ENCODE assay signal across 9 cellular contexts in genomic region chr12:47811070-47811391, GRCh38. TPM values are rescaled to one million over a fixed set of nuclear protein-coding genes. Genes with fewer than 3 reads are reported as not detected.
DNase-seq lines count a peak whose midpoint lies in the region; ATAC-seq, FAIRE-seq and TF ChIP-seq lines count a peak whose summit lies in the region.
"Had no signal": no experiment of that assay in that cellular context is flagged by ENCODE, and none has a peak within 500 bp of the region (broad histone marks: within the 10 kb centered on the region; RNA-seq: fewer than 3 reads in every experiment).

No MANE protein-coding gene starts in this region.

- peaks cover 0 to 27% (median 0%) of the 10 kb centered on the region in 5 donors for H3K36me3 Mint-ChIP-seq in naive thymus-derived CD4-positive, alpha-beta T cell

- TF ChIP-seq CTCF in liver (IDR thresholded peaks at IDR 0.05; ENCODE audit: low read depth, low read length, missing input control) (no peak), HepG2 (CRISPR knock-in tag; IDR thresholded peaks at IDR 0.05) (no peak)

- H3K27me3 ChIP-seq in liver (ENCODE audit: control insufficient read depth in 4 of 4, insufficient read depth in 4 of 4, low read length in 3 of 4) (no peaks in the 10 kb centered on the region), HepG2 (ENCODE audit: control insufficient read depth in 1 of 2, insufficient read depth in 2 of 2, low read length in 2 of 2) (no peaks in the 10 kb centered on the region), aorta (ENCODE audit: control insufficient read depth in 1 of 2, insufficient read depth in 2 of 2, low read length in 1 of 2) (no peaks in the 10 kb centered on the region)
- H3K27me3 ChIP-seq in naive thymus-derived CD4-positive, alpha-beta T cell (ENCODE audit: control insufficient read depth in 2 of 2, insufficient read depth in 2 of 2, low read length in 2 of 2): no peaks in the 10 kb centered on the region

- CTCF ChIA-PET in HepG2 (lab: Yijun Ruan, JAX; ENCODE audit: low intra/inter-chr PET ratio, low total read pairs): no interaction called here
- CTCF ChIA-PET in naive thymus-derived CD4-positive, alpha-beta T cell (lab: Charles Lee): interaction anchor here (1.3 to 22.9 kb wide), 6 partner anchors 7 to 70 kb away, joined by 4 to 539 read pairs (median 8); partner anchors contain the start of gene HDAC7

- H3K36me3 ChIP-seq in liver (ENCODE audit: control insufficient read depth in 4 of 4, insufficient read depth in 3 of 4, low read depth in 1 of 4, low read length in 3 of 4): no peaks in the 10 kb centered on the region
- H3K36me3 ChIP-seq in HepG2 (replicated peaks in 1 of 2; ENCODE audit: control insufficient read depth in 1 of 2, insufficient read depth in 2 of 2, low read length in 2 of 2): no peaks in the 10 kb centered on the region
- H3K36me3 ChIP-seq in naive thymus-derived CD4-positive, alpha-beta T cell (ENCODE audit: control insufficient read depth in 2 of 3, insufficient read depth in 3 of 3, low read length in 3 of 3): peaks cover 0 to 4% (median 0%) of the 10 kb centered on the region in 3 experiments
- no peaks in the 10 kb centered on the region for H3K36me3 ChIP-seq in aorta (ENCODE audit: control insufficient read depth in 1 of 2, insufficient read depth in 2 of 2, low read length in 1 of 2)

- H3K27ac Mint-ChIP-seq in naive thymus-derived CD4-positive, alpha-beta T cell: peak overlapping the region; percentile 92 to 99 (median 96)

- H3K4me3 ChIP-seq in liver (ENCODE audit: low read depth in 1 of 3, low read length in 3 of 3): no peak overlapping the region
- no peak overlapping the region for H3K4me3 ChIP-seq in HepG2 (replicated peaks in 1 of 3; ENCODE audit: insufficient read depth in 1 of 3, low read depth in 2 of 3, low read length in 3 of 3)
- peak overlapping the region; percentile 38 for H3K4me3 ChIP-seq in naive thymus-derived CD4-positive, alpha-beta T cell (ENCODE audit: low read length)
- H3K4me3 ChIP-seq in aorta (ENCODE audit: low read length in 2 of 2): no peak overlapping the region

- H2AFZ ChIP-seq in HepG2 (ENCODE audit: low read length): no peak overlapping the region

- no peak overlapping the region for H3K9ac ChIP-seq in liver (ENCODE audit: low read depth in 1 of 2, low read length in 2 of 2)
- H3K9ac ChIP-seq in HepG2 (ENCODE audit: insufficient read depth, low read depth, low read length): no peak overlapping the region

- no peak for TF ChIP-seq EP300 in HepG2 (IDR thresholded peaks at IDR 0.05; ENCODE audit: low read depth in 2 of 2, low read length in 2 of 2)
- TF ChIP-seq EP300 in HepG2 (CRISPR knock-in tag; IDR thresholded peaks at IDR 0.05; ENCODE audit: borderline replicate concordance): no peak

- no peak for TF ChIP-seq RAD21 in liver (IDR thresholded peaks at IDR 0.05)
- TF ChIP-seq RAD21 in HepG2 (CRISPR knock-in tag; IDR thresholded peaks at IDR 0.05): no peak

- no peaks in the 10 kb centered on the region for H4K20me1 ChIP-seq in HepG2 (ENCODE audit: insufficient read depth, low read length)

- H3K79me2 ChIP-seq in HepG2 (ENCODE audit: insufficient read depth, low read length): peaks cover 1% of the 10 kb centered on the region

- POLR2A ChIA-PET in HepG2 (lab: Yijun Ruan, JAX): no interaction called here
- POLR2A ChIA-PET in naive thymus-derived CD4-positive, alpha-beta T cell (lab: Charles Lee): interaction anchor here (1.0 to 15.6 kb wide), 4 partner anchors 8 to 905 kb away, joined by 3 to 364 read pairs (median 82); partner anchors contain the start of gene HDAC7

- no TSS peak for BruUV-seq in HepG2 (replicated peaks; lab: Mats Ljungman, UMichigan)

- peaks cover 2 to 25% (median 7%) of the 10 kb centered on the region in 4 donors for H3K4me1 ChIP-seq in liver (ENCODE audit: control insufficient read depth in 4 of 4, insufficient read depth in 4 of 4, low read length in 3 of 4)
- 0 out of 2 replicates have a peak, but pooled peaks cover 5% of the 10 kb centered on the region for H3K4me1 ChIP-seq in HepG2 (ENCODE audit: insufficient read depth, low read length)
- peaks cover 91% of the 10 kb centered on the region in 2 donors for H3K4me1 ChIP-seq in naive thymus-derived CD4-positive, alpha-beta T cell (ENCODE audit: control insufficient read depth in 2 of 2, insufficient read depth in 2 of 2, low read length in 2 of 2)
- peaks cover 3 to 15% of the 10 kb centered on the region in 2 donors for H3K4me1 ChIP-seq in aorta (ENCODE audit: control insufficient read depth in 1 of 2, insufficient read depth in 2 of 2, low read length in 2 of 2)

- H3K4me3 Mint-ChIP-seq in naive thymus-derived CD4-positive, alpha-beta T cell: peak overlapping the region; percentile 74 to 96 (median 86)

- H3K27me3 Mint-ChIP-seq in naive thymus-derived CD4-positive, alpha-beta T cell: no peaks in the 10 kb centered on the region

- H3K9me3 ChIP-seq in liver (ENCODE audit: control insufficient read depth in 4 of 4, low read length in 3 of 4): no peaks in the 10 kb centered on the region
- no peaks in the 10 kb centered on the region for H3K9me3 ChIP-seq in HepG2 (ENCODE audit: low read length)
- no peaks in the 10 kb centered on the region for H3K9me3 ChIP-seq in naive thymus-derived CD4-positive, alpha-beta T cell (ENCODE audit: control insufficient read depth in 2 of 3, low read length in 3 of 3)
- no peaks in the 10 kb centered on the region for H3K9me3 ChIP-seq in aorta (ENCODE audit: control insufficient read depth, low read length)

- in situ Hi-C loops in HepG2 (cut with HindIII; ENCODE audit: extremely low pct_ligation_motif_present, low pct_unique_long_range_greater_than_20kb): no loop called here

- H3K4me1 Mint-ChIP-seq in naive thymus-derived CD4-positive, alpha-beta T cell: peaks cover 78 to 100% (median 90%) of the 10 kb centered on the region in 7 donors

- H3K9me3 Mint-ChIP-seq in naive thymus-derived CD4-positive, alpha-beta T cell: no peaks in the 10 kb centered on the region

- no peak overlapping the region for H3K4me2 ChIP-seq in HepG2 (ENCODE audit: low read depth, low read length)

- peak overlapping the region; percentile 48 to 93 for H3K27ac ChIP-seq in liver (ENCODE audit: low read depth in 1 of 2, low read length in 2 of 2)
- no peak overlapping the region for H3K27ac ChIP-seq in HepG2 (ENCODE audit: extremely low read length, insufficient read depth, low read length)
- peak overlapping the region; percentile 54 for H3K27ac ChIP-seq in caudate nucleus (ENCODE audit: low read depth, low read length)
- peak overlapping the region; percentile 88 for H3K27ac ChIP-seq in naive thymus-derived CD4-positive, alpha-beta T cell (ENCODE audit: low read depth, low read length)
- H3K27ac ChIP-seq in aorta (ENCODE audit: low read depth in 1 of 2, low read length in 2 of 2): peak overlapping the region; percentile 2 to 90

- 78% methylated on average over 2 of the region's 2 CpGs for WGBS in liver
- 100% methylated on average over 1 of the region's 2 CpGs for WGBS in HepG2 (ENCODE audit: low lambda C conversion rate)
- WGBS in aorta, 2 donors: 32 to 35% methylated on average over 2 of the region's 2 CpGs

- intact Hi-C loops in HepG2 (cut with micrococcal nuclease; ENCODE audit: unreplicated experiment): no loop called here
- intact Hi-C loops in naive thymus-derived CD4-positive, alpha-beta T cell (cut with micrococcal nuclease): loop anchor here (5.0 to 10.0 kb wide), 7 partner anchors 446 to 1816 kb away; partner anchors contain the start of genes KANSL2 (in 1 of the 2) and SCAF11 (in 1 of the 2)
- intact Hi-C loops in aorta (cut with DNase I): loop anchor here in 1 of 2 donors (10.0 kb wide), 1 partner anchor 1426 kb away; no protein-coding TSS in a partner anchor

- FAIRE-seq in HepG2 (lab: Jason Lieb, UNC): no peak

- DNase-seq in HepG2 (ENCODE audit: low spot score): no peak
- no peak for DNase-seq in caudate nucleus (lab: John Stamatoyannopoulos, UW)
- no peak for DNase-seq in naive thymus-derived CD4-positive, alpha-beta T cell
- DNase-seq in aorta: no peak
- DNase-seq in stimulated activated CD8-positive, alpha-beta memory T cell treated with anti-CD3 and anti-CD28 coated beads, Interleukin-4, amount 100 ng/mL, for 48 hours: no peak
- DNase-seq in NCI-H69 (lab: John Stamatoyannopoulos, UW): no peak
- no peak for DNase-seq in RPMI8226
- DNase-seq: SHP77 had no signal

- TF ChIP-seq POLR2A in HepG2 (IDR thresholded peaks at IDR 0.05; ENCODE audit: insufficient read depth in 1 of 2, low read depth in 2 of 2, low read length in 2 of 2): no peak

- ATAC-seq in HepG2 (no peak), aorta (ENCODE audit: low FRiP score) (no peak)
- no peak for ATAC-seq in naive thymus-derived CD4-positive, alpha-beta T cell

RNA-seq across cellular contexts. Expression of gene HDAC7, which starts 8.7 kb away (rescaled TPM):
- 10 to 100 TPM in 1 of 2 donors, 1 to 10 TPM in 1; 7.1 to 14.7 TPM for total RNA-seq in liver
- 1 to 10 TPM; 3.5 to 7.2 TPM for polyA plus RNA-seq in liver
- total RNA-seq in HepG2 (2016; rRNA removed; fragmentation: Illumina TruSeq; extraction: Trizol): 3.7 and 4.6 TPM in 2 replicates
- total RNA-seq in HepG2 (2016; cell fraction: cytosol; rRNA removed; fragmentation: Illumina TruSeq; extraction: Trizol; ENCODE audit: low read depth): 1.5 and 2.7 TPM in 2 replicates
- total RNA-seq in HepG2 (2016; cell fraction: insoluble cytoplasmic fraction; rRNA removed; fragmentation: Illumina TruSeq; extraction: Trizol): 3.3 and 5.0 TPM in 2 replicates
- 4.5 and 5.3 TPM in 2 replicates for total RNA-seq in HepG2 (2016; cell fraction: membrane; rRNA removed; fragmentation: Illumina TruSeq; extraction: Trizol)
- total RNA-seq in HepG2 (2016; cell fraction: nucleus; rRNA removed; fragmentation: Illumina TruSeq; extraction: Trizol): 5.2 and 5.6 TPM in 2 replicates
- polyA plus RNA-seq in HepG2 (2011; rRNA removed): 8.5 and 10.8 TPM in 2 replicates
- polyA plus RNA-seq in HepG2 (2011; cell fraction: cytosol; rRNA removed): 3.4 and 5.9 TPM in 2 replicates
- 44.6 and 61.9 TPM in 2 replicates for polyA plus RNA-seq in HepG2 (2011; cell fraction: nucleus; rRNA removed)
- 3.9 and 6.2 TPM in 2 replicates for polyA plus RNA-seq in HepG2 (2012)
- 1.6 and 1.8 TPM in 2 replicates for polyA plus RNA-seq in HepG2 (2016; cell fraction: cytosol; fragmentation: Illumina TruSeq; extraction: Trizol; ENCODE audit: low read depth)
- polyA plus RNA-seq in HepG2 (2016; cell fraction: insoluble cytoplasmic fraction; fragmentation: Illumina TruSeq; extraction: Trizol; ENCODE audit: low read depth): 7.3 and 8.0 TPM in 2 replicates
- polyA plus RNA-seq in HepG2 (2016; cell fraction: membrane; fragmentation: Illumina TruSeq; extraction: Trizol; ENCODE audit: low read depth): 5.0 and 6.0 TPM in 2 replicates
- 15.8 and 16.2 TPM in 2 replicates for polyA plus RNA-seq in HepG2 (2016; cell fraction: nucleus; fragmentation: Illumina TruSeq; extraction: Trizol; ENCODE audit: insufficient read depth, low read depth)
- polyA minus RNA-seq in HepG2 (2011; rRNA and poly(A)+ RNA removed; ENCODE audit: low replicate concordance): 11.8 and 35.8 TPM in 2 replicates
- polyA minus RNA-seq in HepG2 (2011; cell fraction: cytosol; rRNA and poly(A)+ RNA removed): 2.3 and 4.6 TPM in 2 replicates
- polyA minus RNA-seq in HepG2 (2011; cell fraction: nucleus; rRNA and poly(A)+ RNA removed): 6.8 and 9.5 TPM in 2 replicates
- 100 to 1,000 TPM; 150 to 194 (median 188) TPM for total RNA-seq in naive thymus-derived CD4-positive, alpha-beta T cell
- polyA plus RNA-seq in naive thymus-derived CD4-positive, alpha-beta T cell: 10 to 100 TPM; 16.7 to 36.7 TPM
- total RNA-seq in aorta: 100 to 1,000 TPM; 144 to 192 TPM
- 10 to 100 TPM; 17.0 to 93.4 TPM for polyA plus RNA-seq in aorta

RNA-seq across cellular contexts. Expression of gene SLC48A1, which starts 38.0 kb away (rescaled TPM):
- total RNA-seq in liver: 10 to 100 TPM in 1 of 2 donors, 1 to 10 TPM in 1; 6.1 to 15.4 TPM
- polyA plus RNA-seq in liver: 10 to 100 TPM in 1 of 2 donors, 1 to 10 TPM in 1; 8.3 to 10.4 TPM
- 2.6 and 3.7 TPM in 2 replicates for total RNA-seq in HepG2 (2016; rRNA removed; fragmentation: Illumina TruSeq; extraction: Trizol)
- 2.3 and 3.1 TPM in 2 replicates for total RNA-seq in HepG2 (2016; cell fraction: cytosol; rRNA removed; fragmentation: Illumina TruSeq; extraction: Trizol; ENCODE audit: low read depth)
- 2.3 and 3.4 TPM in 2 replicates for total RNA-seq in HepG2 (2016; cell fraction: insoluble cytoplasmic fraction; rRNA removed; fragmentation: Illumina TruSeq; extraction: Trizol)
- 5.0 and 6.3 TPM in 2 replicates for total RNA-seq in HepG2 (2016; cell fraction: membrane; rRNA removed; fragmentation: Illumina TruSeq; extraction: Trizol)
- total RNA-seq in HepG2 (2016; cell fraction: nucleus; rRNA removed; fragmentation: Illumina TruSeq; extraction: Trizol): 2.5 and 2.6 TPM in 2 replicates
- 2.2 and 3.1 TPM in 2 replicates for polyA plus RNA-seq in HepG2 (2011; rRNA removed)
- polyA plus RNA-seq in HepG2 (2011; cell fraction: cytosol; rRNA removed): 2.4 and 2.6 TPM in 2 replicates
- polyA plus RNA-seq in HepG2 (2011; cell fraction: nucleus; rRNA removed): 3.1 and 4.1 TPM in 2 replicates
- 2.1 and 3.5 TPM in 2 replicates for polyA plus RNA-seq in HepG2 (2012)
- polyA plus RNA-seq in HepG2 (2016; cell fraction: cytosol; fragmentation: Illumina TruSeq; extraction: Trizol; ENCODE audit: low read depth): 3.8 and 3.9 TPM in 2 replicates
- 2.6 and 3.2 TPM in 2 replicates for polyA plus RNA-seq in HepG2 (2016; cell fraction: insoluble cytoplasmic fraction; fragmentation: Illumina TruSeq; extraction: Trizol; ENCODE audit: low read depth)
- 6.3 and 6.9 TPM in 2 replicates for polyA plus RNA-seq in HepG2 (2016; cell fraction: membrane; fragmentation: Illumina TruSeq; extraction: Trizol; ENCODE audit: low read depth)
- 5.6 and 6.3 TPM in 2 replicates for polyA plus RNA-seq in HepG2 (2016; cell fraction: nucleus; fragmentation: Illumina TruSeq; extraction: Trizol; ENCODE audit: insufficient read depth, low read depth)
- 5.7 and 45.5 TPM in 2 replicates for polyA minus RNA-seq in HepG2 (2011; rRNA and poly(A)+ RNA removed; ENCODE audit: low replicate concordance)
- polyA minus RNA-seq in HepG2 (2011; cell fraction: cytosol; rRNA and poly(A)+ RNA removed): 1.5 and 2.1 TPM in 2 replicates
- 1.7 and 2.8 TPM in 2 replicates for polyA minus RNA-seq in HepG2 (2011; cell fraction: nucleus; rRNA and poly(A)+ RNA removed)
- 10 to 100 TPM in 2 of 5 experiments, 1 to 10 TPM in 3; 6.7 to 14.3 (median 10.0) TPM for total RNA-seq in naive thymus-derived CD4-positive, alpha-beta T cell
- polyA plus RNA-seq in naive thymus-derived CD4-positive, alpha-beta T cell: 10 to 100 TPM; 12.5 to 15.6 TPM
- 10 to 100 TPM; 35.7 to 51.3 TPM for total RNA-seq in aorta
- 10 to 100 TPM; 19.7 to 33.6 TPM for polyA plus RNA-seq in aorta

RNA-seq across cellular contexts. Expression of gene RAPGEF3, which starts 52.4 kb away (rescaled TPM):
- total RNA-seq in liver (1 to 10 TPM; 1.3 to 4.3 TPM), HepG2 (2016; rRNA removed; fragmentation: Illumina TruSeq; extraction: Trizol) (0.07 TPM in 1 of 2 replicates, not detected in the other), aorta (100 to 1,000 TPM in 1 of 2 donors, 10 to 100 TPM in 1; 39.2 to 139 TPM)
- polyA plus RNA-seq in liver (1 to 10 TPM; 1.3 to 1.6 TPM), HepG2 (2011; rRNA removed) (0.07 and 0.37 TPM in 2 replicates), aorta (100 to 1,000 TPM in 1 of 2 donors, 1 to 10 TPM in 1; 3.1 to 149 TPM)
- total RNA-seq in HepG2 (2016; cell fraction: cytosol; rRNA removed; fragmentation: Illumina TruSeq; extraction: Trizol; ENCODE audit: low read depth): not detected in 2 replicates
- 0.09 TPM in 1 of 2 replicates, not detected in the other for total RNA-seq in HepG2 (2016; cell fraction: insoluble cytoplasmic fraction; rRNA removed; fragmentation: Illumina TruSeq; extraction: Trizol)
- 0.03 TPM in 1 of 2 replicates, not detected in the other for total RNA-seq in HepG2 (2016; cell fraction: membrane; rRNA removed; fragmentation: Illumina TruSeq; extraction: Trizol)
- total RNA-seq in HepG2 (2016; cell fraction: nucleus; rRNA removed; fragmentation: Illumina TruSeq; extraction: Trizol): 0.40 TPM in 1 of 2 replicates, not detected in the other
- polyA plus RNA-seq in HepG2 (2011; cell fraction: cytosol; rRNA removed): 0.05 and 0.13 TPM in 2 replicates
- polyA plus RNA-seq in HepG2 (2011; cell fraction: nucleus; rRNA removed): 0.56 and 0.95 TPM in 2 replicates
- 0.11 and 0.16 TPM in 2 replicates for polyA plus RNA-seq in HepG2 (2012)
- not detected in 2 replicates for polyA plus RNA-seq in HepG2 (2016; cell fraction: cytosol; fragmentation: Illumina TruSeq; extraction: Trizol; ENCODE audit: low read depth)
- polyA plus RNA-seq in HepG2 (2016; cell fraction: insoluble cytoplasmic fraction; fragmentation: Illumina TruSeq; extraction: Trizol; ENCODE audit: low read depth): 0.17 TPM in 1 of 2 replicates, not detected in the other
- polyA plus RNA-seq in HepG2 (2016; cell fraction: membrane; fragmentation: Illumina TruSeq; extraction: Trizol; ENCODE audit: low read depth): not detected in 2 replicates
- 0.63 TPM in 1 of 2 replicates, not detected in the other for polyA plus RNA-seq in HepG2 (2016; cell fraction: nucleus; fragmentation: Illumina TruSeq; extraction: Trizol; ENCODE audit: insufficient read depth, low read depth)
- polyA minus RNA-seq in HepG2 (2011; rRNA and poly(A)+ RNA removed; ENCODE audit: low replicate concordance): 0.28 and 2.0 TPM in 2 replicates
- polyA minus RNA-seq in HepG2 (2011; cell fraction: cytosol; rRNA and poly(A)+ RNA removed): not detected in 2 replicates
- 0.13 and 1.1 TPM in 2 replicates for polyA minus RNA-seq in HepG2 (2011; cell fraction: nucleus; rRNA and poly(A)+ RNA removed)
- 1 to 10 TPM in 2 of 5 experiments, under 1 TPM in 2, not detected in 1; 0.08 to 1.9 (median 1.1) TPM for total RNA-seq in naive thymus-derived CD4-positive, alpha-beta T cell
- polyA plus RNA-seq in naive thymus-derived CD4-positive, alpha-beta T cell: under 1 TPM in 1 of 2 donors, not detected in 1; 0.15 TPM

Comparison
In these comparisons a context has a peak if more than half of its experiments do, and no peak if none do; other contexts are left out.
1. RNA of gene HDAC7, which starts 8.7 kb away (total RNA-seq): 144 to 192 TPM in aorta and 150 to 194 TPM in naive thymus-derived CD4-positive, alpha-beta T cell; 7.1 to 14.7 TPM in liver and 1.5 to 5.6 TPM in HepG2; every median in the first group is over 4 times any median in the second.
2. RNA of gene RAPGEF3, which starts 52.4 kb away (total RNA-seq): 39.2 to 139 TPM in aorta; 1.3 to 4.3 TPM in liver, 0.08 to 1.9 TPM in naive thymus-derived CD4-positive, alpha-beta T cell and 0.03 to 0.40 TPM in HepG2; every median in the first group is over 4 times any median in the second.